ENCODE assay signal across 8 cellular contexts in genomic region chr17:78013683-78014467, GRCh38.
A peak's percentile ranks its signal among the peaks of the same experiment; 100 is the strongest.
DNase-seq lines count a peak whose midpoint lies in the region; ATAC-seq and TF ChIP-seq lines count a peak whose summit lies in the region.

No MANE protein-coding gene starts in this region.

- H3K27me3 Mint-ChIP-seq in memory B cell: no peaks in the 10 kb centered on the region

- peaks cover 13% of the 10 kb centered on the region for H3K4me1 Mint-ChIP-seq in memory B cell

- H3K9me3 Mint-ChIP-seq in memory B cell: no peaks in the 10 kb centered on the region

- in situ Hi-C loops in GM13976 (cut with MboI; ENCODE audit: low sequenced_read_pairs, unreplicated experiment): loop anchor here (10.0 kb wide), 1 partner anchor 249 kb away; no protein-coding TSS in a partner anchor

- DNase-seq in AG04449 (ENCODE audit: low read depth, low spot score) (peak; percentile 29), GM13976 (ENCODE audit: low spot score) (peak; percentile 63), NCI-H2171 (lab: John Stamatoyannopoulos, UW) (peak; percentile 34), memory B cell (ENCODE audit: low spot score in 2 of 2) (peak; percentile 45 to 63)
- DNase-seq in activated CD4-positive, CD25-positive, alpha-beta regulatory T cell treated with anti-CD3 and anti-CD28 coated beads, Interleukin-2, amount 50 U/mL, for 16 hours (ENCODE audit: low read depth, low spot score): peak; percentile 28
- peak; percentile 36 for DNase-seq in effector CD8-positive, alpha-beta T cell (lab: John Stamatoyannopoulos, UW)
- peak; percentile 23 for DNase-seq in stimulated activated naive CD4-positive, alpha-beta T cell treated with Interleukin-2 at 50 U/mL for 16 hours (lab: John Stamatoyannopoulos, UW)

- peak; percentile 59 for ATAC-seq in memory B cell (ENCODE audit: low read depth)
- no peak for ATAC-seq in GM18873 (IDR thresholded peaks at IDR 0.05; ENCODE audit: low FRiP score, unreplicated experiment)

- peaks cover 5% of the 10 kb centered on the region for H3K36me3 Mint-ChIP-seq in memory B cell

- H3K27ac Mint-ChIP-seq in memory B cell: no peak overlapping the region

- peak; percentile 55 for TF ChIP-seq CTCF in AG04449 (IDR thresholded peaks at IDR 0.05; ENCODE audit: insufficient read depth, low read length, missing control alignments)
- peak; percentile 60 for TF ChIP-seq CTCF in GM13976 (IDR thresholded peaks at IDR 0.05; ENCODE audit: borderline replicate concordance, control extremely low read depth, extremely low read depth, insufficient read depth, missing control alignments)

- POLR2A ChIA-PET in AG04449 (lab: Yijun Ruan, JAX): interaction anchor here (1.7 kb wide), 1 partner anchor 56 kb away, joined by 7 read pairs; the partner anchor contains the start of gene TNRC6C

- CTCF ChIA-PET in AG04449 (lab: Yijun Ruan, JAX): interaction anchor here (0.7 to 13.6 kb wide), 49 partner anchors 7 to 682 kb away, joined by 3 to 353 read pairs (median 5); partner anchors contain the start of genes AFMID, TK1 and TNRC6C

- H3K4me3 ChIP-seq in AG04449 (ENCODE audit: low read depth, low read length): no peak overlapping the region

- no peak overlapping the region for H3K4me3 Mint-ChIP-seq in memory B cell
